Comparison of ENCODE assay signal across 8 cellular contexts in the genomic region with DNA sequence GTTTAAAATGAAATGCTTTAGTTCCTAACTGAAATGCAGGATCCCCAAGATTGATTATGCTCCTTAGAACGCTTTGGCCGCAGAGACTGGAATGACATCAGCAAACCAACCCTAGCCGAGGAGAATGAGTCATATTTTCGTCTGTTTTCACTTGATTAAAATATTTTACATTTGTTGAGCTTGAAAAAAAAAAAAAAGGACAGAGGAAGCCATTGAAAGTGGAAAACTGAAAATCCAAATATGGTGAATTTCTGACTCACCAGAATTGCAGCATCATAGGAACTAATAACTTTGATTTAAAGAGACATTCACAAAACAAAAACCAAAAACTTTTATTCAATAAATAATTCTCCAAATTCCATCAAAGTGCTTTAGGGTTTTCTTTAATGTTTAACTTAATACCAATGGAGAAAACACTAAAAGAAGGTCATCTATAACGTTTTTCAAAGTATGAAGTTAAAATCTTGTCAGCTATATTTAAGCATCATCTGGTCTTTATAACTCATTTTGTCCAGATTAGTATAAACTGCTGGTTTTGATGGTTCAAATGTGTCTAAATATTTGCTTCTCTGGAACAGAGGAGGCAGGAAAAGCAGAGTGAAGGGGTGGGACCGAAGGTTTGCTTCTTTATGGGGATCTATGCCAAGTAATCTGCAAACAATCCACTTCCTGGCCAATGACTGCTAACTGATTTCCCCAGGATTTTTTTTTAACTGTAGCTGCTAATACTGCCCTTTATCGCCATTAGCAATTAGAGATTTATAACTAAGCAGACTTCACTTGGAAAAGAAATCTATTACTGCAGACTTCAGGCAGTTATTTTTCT. TPM values are rescaled to one million over a fixed set of nuclear protein-coding genes. Genes with fewer than 3 reads are reported as not detected.
DNase-seq lines count a peak whose midpoint lies in the region; ATAC-seq, FAIRE-seq and TF ChIP-seq lines count a peak whose summit lies in the region.

No MANE protein-coding gene starts in this region.

- CTCF ChIA-PET in A673 (lab: Charles Lee), result interaction anchor here (1.0 kb wide), 1 partner anchor 68 kb away, joined by 5 read pairs; no protein-coding TSS in a partner anchor

- BruUV-seq in A673 (replicated peaks; lab: Mats Ljungman, UMichigan), result no TSS peak

- no peak for FAIRE-seq in bronchial epithelial cell (lab: Jason Lieb, UNC)

- no peaks in the 10 kb centered on the region for H3K9me3 ChIP-seq in A673 (ENCODE audit: low read depth, low read length, poor library complexity, severe bottlenecking)

- H3K36me3 Mint-ChIP-seq in mesothelial cell of epicardium (no peaks in the 10 kb centered on the region), immature natural killer cell (no peaks in the 10 kb centered on the region)

- ATAC-seq in GM19328 (IDR thresholded peaks at IDR 0.05; ENCODE audit: unreplicated experiment), result no peak

- H3K4me3 Mint-ChIP-seq in mesothelial cell of epicardium (peak overlapping the region; percentile 50), immature natural killer cell (no peak overlapping the region)

- H3K36me3 ChIP-seq in A673 (ENCODE audit: insufficient read depth, low read length, poor library complexity, severe bottlenecking) (no peaks in the 10 kb centered on the region), bronchial epithelial cell (ENCODE audit: control insufficient read depth, insufficient read depth, low read length) (no peaks in the 10 kb centered on the region)

- H3K27ac ChIP-seq in A673 (ENCODE audit: low read depth, low read length, poor library complexity, severe bottlenecking) (peak overlapping the region; percentile 85), substantia nigra (ENCODE audit: low read depth, low read length, poor library complexity, severe bottlenecking) (no peak overlapping the region)

- intact Hi-C loops in A673 (cut with micrococcal nuclease; ENCODE audit: unreplicated experiment), result loop anchor here (2.0 kb wide), 1 partner anchor 32 kb away; a partner anchor contains a TSS

- H3K9me3 Mint-ChIP-seq in mesothelial cell of epicardium (no peaks in the 10 kb centered on the region), immature natural killer cell (peaks cover 3 to 17% (median 5%) of the 10 kb centered on the region in 6 donors)

- H3K27me3 Mint-ChIP-seq in mesothelial cell of epicardium (ENCODE audit: low read depth), result no peaks in the 10 kb centered on the region
- H3K27me3 Mint-ChIP-seq in immature natural killer cell (ENCODE audit: low read depth in 3 of 3), result peaks cover 0 to 4% (median 0%) of the 10 kb centered on the region in 3 donors

- peaks cover 36% of the 10 kb centered on the region for H3K4me1 Mint-ChIP-seq in mesothelial cell of epicardium
- H3K4me1 Mint-ChIP-seq in immature natural killer cell, result no peaks in the 10 kb centered on the region

- POLR2A ChIA-PET in A673 (lab: Charles Lee; ENCODE audit: low non-redundant PET), result interaction anchor here (0.6 to 0.7 kb wide), 2 partner anchors 31 to 32 kb away, joined by 3 to 4 read pairs; no protein-coding TSS in a partner anchor

- H3K27me3 ChIP-seq in A673 (replicated peaks; ENCODE audit: insufficient read depth, low read depth, low read length, poor library complexity) (no peaks in the 10 kb centered on the region), bronchial epithelial cell (ENCODE audit: control insufficient read depth, insufficient read depth, low read length) (no peaks in the 10 kb centered on the region)

- no peak for TF ChIP-seq CTCF in A673 (conservative IDR thresholded peaks at IDR 0.05; ENCODE audit: low read depth, low read length)
- no peak for TF ChIP-seq CTCF in bronchial epithelial cell (IDR thresholded peaks at IDR 0.05; ENCODE audit: insufficient read depth, low read length, severe bottlenecking)
- TF ChIP-seq CTCF in mesothelial cell of epicardium (IDR thresholded peaks at IDR 0.05; ENCODE audit: unreplicated experiment), result no peak

- H3K4me3 ChIP-seq in A673 (ENCODE audit: low read depth, low read length, poor library complexity, severe bottlenecking) (peak overlapping the region; percentile 18), bronchial epithelial cell (ENCODE audit: low read depth, low read length) (no peak overlapping the region)

- peak; percentile 86 for DNase-seq in A673 (ENCODE audit: low spot score)
- DNase-seq in HT1080 (ENCODE audit: low read depth), result peak; percentile 94
- peak; percentile 92 for DNase-seq in bronchial epithelial cell (ENCODE audit: low read depth)
- peak in 1 of 2 experiments; percentile 63 for DNase-seq in mesothelial cell of epicardium (ENCODE audit: low spot score in 2 of 2, unreplicated experiment in 2 of 2)
- DNase-seq in D341Med (ENCODE audit: low spot score), result no peak
- DNase-seq in substantia nigra (lab: John Stamatoyannopoulos, UW), result no peak
- no peak for DNase-seq in immature natural killer cell

- peak overlapping the region; percentile 98 for H3K27ac Mint-ChIP-seq in mesothelial cell of epicardium
- no peak overlapping the region for H3K27ac Mint-ChIP-seq in immature natural killer cell

- H3K4me1 ChIP-seq in A673 (ENCODE audit: insufficient read depth, low read length, poor library complexity, severe bottlenecking), result peaks cover 27% of the 10 kb centered on the region

RNA-seq across cellular contexts. Expression of a gene that starts 30.9 kb away (rescaled TPM):
- total RNA-seq in A673 (2021), result 90.7 and 92.2 TPM in 2 replicates
- 0.66 and 1.0 TPM in 2 replicates for total RNA-seq in HT1080 (2014; rRNA removed; shearing (Covaris generic))
- 0.48 and 0.71 TPM in 2 replicates for polyA plus RNA-seq in HT1080 (2015; cell fraction: cytosol; rRNA removed)
- 1.6 TPM in 2 replicates for polyA plus RNA-seq in HT1080 (2015; cell fraction: nucleus; rRNA removed)
- 7.4 and 9.3 TPM in 2 replicates for total RNA-seq in bronchial epithelial cell
- total RNA-seq in mesothelial cell of epicardium, result 438 to 472 TPM (median 459 TPM) in 3 replicates
- polyA plus RNA-seq in immature natural killer cell, result under 1 TPM in 1 of 3 donors, not detected in 2; 0.04 TPM

Comparison
In these comparisons a context has a peak if more than half of its experiments do, and no peak if none do; other contexts are left out.
1. DNase-seq: peak in A673 (single experiment), HT1080 (single experiment) and bronchial epithelial cell (single experiment); none in D341Med (single experiment), substantia nigra (0 of 49) and immature natural killer cell (0 of 3).